18 cellular contexts compared by ENCODE assay signal in the genomic region with DNA sequence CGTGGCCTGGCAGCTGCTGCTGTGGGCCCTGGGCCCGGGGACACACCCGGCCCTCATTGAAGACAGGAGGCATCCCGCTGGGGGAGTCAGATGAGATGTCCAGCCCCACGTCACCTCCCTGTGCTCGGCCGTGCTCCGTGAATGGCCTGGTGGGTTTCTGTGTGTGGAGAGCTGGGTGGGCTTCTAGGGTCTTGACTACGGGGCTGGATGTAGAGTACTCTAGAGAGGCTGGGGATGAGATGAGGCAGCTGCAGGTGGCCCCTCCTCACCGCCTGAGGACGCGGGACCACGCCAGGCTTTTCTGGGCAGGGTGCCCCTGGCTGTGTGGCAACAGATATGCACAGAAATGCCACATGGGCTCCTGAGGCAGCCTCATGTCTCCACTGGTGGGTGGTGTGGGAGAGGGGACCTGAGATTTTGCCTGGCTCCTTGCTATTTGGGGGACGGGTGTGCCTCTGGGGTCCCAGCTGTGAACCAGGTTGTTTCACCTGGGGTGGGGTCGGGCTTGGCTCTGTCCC. TPM values are rescaled to one million over a fixed set of nuclear protein-coding genes. Genes with fewer than 3 reads are reported as not detected.
DNase-seq lines count a peak whose midpoint lies in the region; ATAC-seq and TF ChIP-seq lines count a peak whose summit lies in the region.
"Had no signal": no experiment of that assay in that cellular context is flagged by ENCODE, and none has a peak within 500 bp of the region (broad histone marks: within the 10 kb centered on the region; RNA-seq: fewer than 3 reads in every experiment).

No MANE protein-coding gene starts in this region.

- H3K9me2 ChIP-seq in GM23338 (ENCODE audit: insufficient read depth) = no peaks in the 10 kb centered on the region

- H3K27me3 ChIP-seq in BLaER1 (peaks cover 43% of the 10 kb centered on the region), GM23338 (ENCODE audit: insufficient read depth) (peaks cover 17% of the 10 kb centered on the region), endodermal cell (ENCODE audit: control insufficient read depth, insufficient read depth, low read length, poor library complexity, severe bottlenecking) (peaks cover 52% of the 10 kb centered on the region)

- H3K27ac ChIP-seq in BLaER1 (no peak overlapping the region), GM23338 (ENCODE audit: low read depth) (no peak overlapping the region), endodermal cell (ENCODE audit: low read depth, low read length) (peak overlapping the region; percentile 83)
- H3K27ac ChIP-seq: KMS-11 had no signal

- H4K20me1 ChIP-seq in BLaER1 = no peaks in the 10 kb centered on the region
- H4K20me1 ChIP-seq in GM23338 (replicated peaks; ENCODE audit: insufficient read depth) = no peaks in the 10 kb centered on the region

- 65 to 69% methylated on average over 9 to 15 of the region's 15 CpGs for WGBS in endodermal cell (ENCODE audit: insufficient coverage in 1 of 2, insufficient read length in 1 of 2), 2 experiments

- no peak overlapping the region for H2AFZ ChIP-seq in GM23338

- no peak for TF ChIP-seq CTCF in GM23338 (conservative IDR thresholded peaks at IDR 0.05; ENCODE audit: low read depth in 2 of 2)
- TF ChIP-seq CTCF in endodermal cell (conservative IDR thresholded peaks at IDR 0.05) = no peak
- no peak for TF ChIP-seq CTCF in nephron progenitor cell (IDR thresholded peaks at IDR 0.05)

- H3K36me3 ChIP-seq in BLaER1 (no peaks in the 10 kb centered on the region), GM23338 (ENCODE audit: insufficient read depth) (peaks cover 7% of the 10 kb centered on the region; the same call in 1 of the 2 replicates), endodermal cell (ENCODE audit: control insufficient read depth, insufficient read depth, low read length) (no peaks in the 10 kb centered on the region)

- H3K4me3 ChIP-seq in BLaER1 (no peak overlapping the region), GM23338 (peak overlapping the region; percentile 50; the same call in 1 of the 2 replicates), endodermal cell (ENCODE audit: low read length) (no peak overlapping the region)

- H3K36me3 Mint-ChIP-seq in GM23338 (ENCODE audit: low read depth) = peaks cover 26% of the 10 kb centered on the region
- H3K36me3 Mint-ChIP-seq in endodermal cell (ENCODE audit: low read depth) = peaks cover 5% of the 10 kb centered on the region
- H3K36me3 Mint-ChIP-seq in nephron progenitor cell (ENCODE audit: low read depth) = peaks cover 18% of the 10 kb centered on the region

- peak overlapping the region; percentile 29 for H3K4me2 ChIP-seq in BLaER1
- peak overlapping the region; percentile 77 for H3K4me2 ChIP-seq in GM23338
- H3K4me2 ChIP-seq: KMS-11 had no signal

- H3K9ac ChIP-seq in BLaER1 = no peak overlapping the region
- H3K9ac ChIP-seq in endodermal cell (ENCODE audit: extremely low read depth, low read length, poor library complexity, severe bottlenecking) = no peak overlapping the region
- H3K9ac ChIP-seq: KMS-11 had no signal

- H3K9me3 Mint-ChIP-seq in GM23338 (peaks cover 32% of the 10 kb centered on the region), endodermal cell (peaks cover 25% of the 10 kb centered on the region), nephron progenitor cell (peaks cover 42% of the 10 kb centered on the region)

- H3K79me2 ChIP-seq in GM23338 (replicated peaks; ENCODE audit: insufficient read depth) = no peaks in the 10 kb centered on the region

- no peak overlapping the region for H3K4me3 Mint-ChIP-seq in GM23338
- H3K4me3 Mint-ChIP-seq in endodermal cell = no peak overlapping the region
- peak overlapping the region; percentile 73 for H3K4me3 Mint-ChIP-seq in nephron progenitor cell

- peaks cover 74% of the 10 kb centered on the region for H3K4me1 ChIP-seq in BLaER1
- H3K4me1 ChIP-seq in GM23338 (ENCODE audit: insufficient read depth) = peaks cover 16% of the 10 kb centered on the region
- no peaks in the 10 kb centered on the region for H3K4me1 ChIP-seq in endodermal cell (ENCODE audit: control insufficient read depth, insufficient read depth, low read length)

- H3K4me1 Mint-ChIP-seq in GM23338 (peaks cover 29% of the 10 kb centered on the region), endodermal cell (no peaks in the 10 kb centered on the region), nephron progenitor cell (peaks cover 59% of the 10 kb centered on the region)

- peaks cover 27% of the 10 kb centered on the region for H3K9me3 ChIP-seq in BLaER1
- peaks cover 19% of the 10 kb centered on the region for H3K9me3 ChIP-seq in endodermal cell (ENCODE audit: control insufficient read depth, low read length)

- H3K27me3 Mint-ChIP-seq in GM23338 (ENCODE audit: insufficient read depth, low read depth, poor library complexity) (peaks cover 33% of the 10 kb centered on the region), endodermal cell (ENCODE audit: insufficient read depth) (peaks cover 41% of the 10 kb centered on the region), nephron progenitor cell (ENCODE audit: low read depth, poor library complexity) (peaks cover 85% of the 10 kb centered on the region)

- H3F3A ChIP-seq in GM23338 (replicated peaks; ENCODE audit: low read depth) = peaks cover 19% of the 10 kb centered on the region

- H3K27ac Mint-ChIP-seq in GM23338 (no peak overlapping the region), endodermal cell (no peak overlapping the region), nephron progenitor cell (no peak overlapping the region)
- H3K27ac Mint-ChIP-seq: CD14-positive monocyte had no signal

- DNase-seq in GM23338 (ENCODE audit: low spot score) = no peak
- DNase-seq in endodermal cell = no peak
- DNase-seq in nephron progenitor cell = no peak
- no peak for DNase-seq in T1000 (lab: John Stamatoyannopoulos, UW)
- DNase-seq in NCI-H187 treated with DMSO at 0.1 percent for 48 hours (lab: John Stamatoyannopoulos, UW) = no peak
- no peak for DNase-seq in activated CD4-positive, alpha-beta T cell treated with anti-CD3 and anti-CD28 coated beads, Interleukin-2, amount 50 U/mL, for 48 hours
- DNase-seq: 8988T, DMS53, NCI-H1105 treated with DMSO at 0.1 percent for 48 hours, NCI-H187 had no signal

- peak; percentile 10 for ATAC-seq in GM23338
- no peak for ATAC-seq in HG02884 (IDR thresholded peaks at IDR 0.05; ENCODE audit: unreplicated experiment)
- ATAC-seq: Panc1 had no signal

TF ChIP-seq in GM23338, 12 proteins besides CTCF, POLR2A, EP300 and RAD21 (continues in another document):
- TF ChIP-seq, protein P1, sequence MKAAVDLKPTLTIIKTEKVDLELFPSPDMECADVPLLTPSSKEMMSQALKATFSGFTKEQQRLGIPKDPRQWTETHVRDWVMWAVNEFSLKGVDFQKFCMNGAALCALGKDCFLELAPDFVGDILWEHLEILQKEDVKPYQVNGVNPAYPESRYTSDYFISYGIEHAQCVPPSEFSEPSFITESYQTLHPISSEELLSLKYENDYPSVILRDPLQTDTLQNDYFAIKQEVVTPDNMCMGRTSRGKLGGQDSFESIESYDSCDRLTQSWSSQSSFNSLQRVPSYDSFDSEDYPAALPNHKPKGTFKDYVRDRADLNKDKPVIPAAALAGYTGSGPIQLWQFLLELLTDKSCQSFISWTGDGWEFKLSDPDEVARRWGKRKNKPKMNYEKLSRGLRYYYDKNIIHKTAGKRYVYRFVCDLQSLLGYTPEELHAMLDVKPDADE (IDR thresholded peaks at IDR 0.05) = no peak
- TF ChIP-seq ZNF114 (CRISPR knock-in tag; IDR thresholded peaks at IDR 0.05) = no peak
- TF ChIP-seq CREB1 (CRISPR knock-in tag; IDR thresholded peaks at IDR 0.05; ENCODE audit: low read depth) = no peak
- no peak for TF ChIP-seq STAT1 (IDR thresholded peaks at IDR 0.05; ENCODE audit: unreplicated experiment)
- TF ChIP-seq EZH2 (IDR thresholded peaks at IDR 0.05; ENCODE audit: low read depth, unreplicated experiment) = no peak
- no peak for TF ChIP-seq JUNB (IDR thresholded peaks at IDR 0.05; ENCODE audit: unreplicated experiment)
- TF ChIP-seq NANOG (IDR thresholded peaks at IDR 0.05; ENCODE audit: borderline replicate concordance) = no peak
- TF ChIP-seq ZNF331 (CRISPR knock-in tag; IDR thresholded peaks at IDR 0.05; ENCODE audit: low read depth) = no peak
- TF ChIP-seq POLR2AphosphoS5 (IDR thresholded peaks at IDR 0.05; ENCODE audit: low read depth) = no peak

RNA-seq across cellular contexts. Expression of a gene that starts 8.4 kb away (rescaled TPM):
- 5.0 and 6.6 TPM in 2 replicates for total RNA-seq in GM23338 (2014; rRNA removed; shearing (Covaris generic))
- polyA plus RNA-seq in GM23338 (2016; fragmentation: Nextera tagmentation; extraction: Ambion mirVana) = 0.52 TPM in 2 replicates
- total RNA-seq in endodermal cell = not detected
- 1.2 TPM for polyA plus RNA-seq in endodermal cell (2013, experiment 1 of 2)
- polyA plus RNA-seq in endodermal cell (2013, experiment 2 of 2) = 0.46 TPM
- total RNA-seq: G401, MCF 10A, NCI-H460 had no signal
- polyA plus RNA-seq: CD14-positive monocyte had no signal
